In the genomic region with DNA sequence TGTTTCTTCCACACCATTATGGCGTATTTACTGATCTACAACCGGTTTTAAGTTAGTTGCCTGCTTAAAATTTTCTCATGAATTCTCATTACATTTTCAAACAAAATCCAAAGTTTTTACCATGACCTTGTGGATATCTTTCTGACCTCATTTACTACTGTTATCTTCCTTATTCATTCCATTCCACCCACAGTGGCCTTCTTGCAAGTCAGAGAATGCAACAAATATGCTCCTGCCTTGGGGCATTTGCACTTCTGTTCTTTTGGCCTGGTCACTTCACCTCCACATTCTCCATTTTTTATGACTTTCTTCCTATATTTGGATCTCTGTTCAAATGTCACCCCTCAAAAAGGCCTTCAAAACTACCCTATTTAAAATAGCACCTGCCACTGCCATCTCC, we compare ENCODE assay signal across 20 cellular contexts. TPM values are rescaled to one million over a fixed set of nuclear protein-coding genes. Genes with fewer than 3 reads are reported as not detected.
"Had no signal": no experiment of that assay in that cellular context is flagged by ENCODE, and none has a peak within 500 bp of the region (broad histone marks: within the 10 kb centered on the region; RNA-seq: fewer than 3 reads in every experiment).

No MANE protein-coding gene starts in this region.

- H3K27ac ChIP-seq: cardiac muscle cell, colonic mucosa, epithelial cell of prostate, lower lobe of right lung had no signal

- H3K27ac Mint-ChIP-seq: activated B cell treated with CpG ODN at 0.5 μM for 24 hours; activated CD4-positive, alpha-beta T cell treated with anti-CD3 and anti-CD28 coated beads, Interleukin-2, amount 10 ng/mL, durations not matched to agents 24 days and 14 days; activated naive CD8-positive, alpha-beta T cell treated with anti-CD3 and anti-CD28 coated beads for 36 hours; natural killer cell treated with Interleukin-12 subunit alpha and Interleukin-12 subunit beta and Interleukin-15 and Interleukin-18, amount 100 ng/mL, for 72 hours; progenitor cell of endocrine pancreas; T-helper 17 cell; type B pancreatic cell had no signal

- H3K4me3 ChIP-seq: cardiac muscle cell, colonic mucosa, lower lobe of right lung had no signal

- ATAC-seq: left cardiac atrium; lower lobe of right lung; natural killer cell treated with Interleukin-12 subunit alpha and Interleukin-12 subunit beta and Interleukin-15 and Interleukin-18, amount 100 ng/mL, for 72 hours; right cardiac atrium; T-helper 17 cell had no signal

- DNase-seq: activated B cell treated with CpG ODN at 0.5 μM for 24 hours; activated CD4-positive, alpha-beta T cell treated with anti-CD3 and anti-CD28 coated beads, Interleukin-2, amount 10 ng/mL, durations not matched to agents 24 days and 14 days; activated effector memory CD4-positive, alpha-beta T cell treated with anti-CD3 and anti-CD28 coated beads, Interleukin-2, amount 50 U/mL, for 16 hours; activated naive CD8-positive, alpha-beta T cell treated with anti-CD3 and anti-CD28 coated beads for 36 hours; aorta; colonic mucosa; effector memory CD4-positive, alpha-beta T cell; hypothalamus; left cardiac atrium; lower lobe of right lung; occipital lobe; right cardiac atrium; stimulated activated CD4-positive, alpha-beta T cell treated with anti-CD3 and anti-CD28 coated beads, Interleukin-1b, Interleukin-23, amount 100 ng/mL, for 48 hours; stimulated activated naive CD4-positive, alpha-beta T cell treated with Interleukin-2 at 50 U/mL for 16 hours; T-helper 17 cell had no signal

- H3K27me3 ChIP-seq: cardiac muscle cell, colonic mucosa had no signal

- H3K4me1 Mint-ChIP-seq: activated CD4-positive, alpha-beta T cell treated with anti-CD3 and anti-CD28 coated beads, Interleukin-2, amount 10 ng/mL, durations not matched to agents 24 days and 14 days; activated naive CD8-positive, alpha-beta T cell treated with anti-CD3 and anti-CD28 coated beads for 36 hours; T-helper 17 cell had no signal

- H3K9me3 Mint-ChIP-seq: activated B cell treated with CpG ODN at 0.5 μM for 24 hours; activated CD4-positive, alpha-beta T cell treated with anti-CD3 and anti-CD28 coated beads, Interleukin-2, amount 10 ng/mL, durations not matched to agents 24 days and 14 days; activated naive CD8-positive, alpha-beta T cell treated with anti-CD3 and anti-CD28 coated beads for 36 hours; natural killer cell treated with Interleukin-12 subunit alpha and Interleukin-12 subunit beta and Interleukin-15 and Interleukin-18, amount 100 ng/mL, for 72 hours; type B pancreatic cell had no signal

- H3K4me3 Mint-ChIP-seq: activated B cell treated with CpG ODN at 0.5 μM for 24 hours; activated CD4-positive, alpha-beta T cell treated with anti-CD3 and anti-CD28 coated beads, Interleukin-2, amount 10 ng/mL, durations not matched to agents 24 days and 14 days; activated naive CD8-positive, alpha-beta T cell treated with anti-CD3 and anti-CD28 coated beads for 36 hours; natural killer cell treated with Interleukin-12 subunit alpha and Interleukin-12 subunit beta and Interleukin-15 and Interleukin-18, amount 100 ng/mL, for 72 hours; T-helper 17 cell; type B pancreatic cell had no signal

- H3K27me3 Mint-ChIP-seq: activated B cell treated with CpG ODN at 0.5 μM for 24 hours; activated CD4-positive, alpha-beta T cell treated with anti-CD3 and anti-CD28 coated beads, Interleukin-2, amount 10 ng/mL, durations not matched to agents 24 days and 14 days; activated naive CD8-positive, alpha-beta T cell treated with anti-CD3 and anti-CD28 coated beads for 36 hours; natural killer cell treated with Interleukin-12 subunit alpha and Interleukin-12 subunit beta and Interleukin-15 and Interleukin-18, amount 100 ng/mL, for 72 hours; progenitor cell of endocrine pancreas; T-helper 17 cell; type B pancreatic cell had no signal

- H3K4me1 ChIP-seq: colonic mucosa, lower lobe of right lung had no signal

RNA-seq across cellular contexts. Expression of a gene that starts 8.8 kb away (rescaled TPM):
- polyA plus RNA-seq: cardiac muscle cell had no signal
